Comparison of ENCODE assay signal across 8 cellular contexts in genomic region chr2:47272031-47272864, GRCh38.
DNase-seq lines count a peak whose midpoint lies in the region; ATAC-seq and TF ChIP-seq lines count a peak whose summit lies in the region.

No MANE protein-coding gene starts in this region.

- H3K27me3 ChIP-seq in endodermal cell (ENCODE audit: control insufficient read depth, insufficient read depth, low read length, poor library complexity, severe bottlenecking) = no peaks in the 10 kb centered on the region
- no peaks in the 10 kb centered on the region for H3K27me3 ChIP-seq in mesendoderm (ENCODE audit: insufficient read depth, low read length, poor library complexity)

- H3K9ac ChIP-seq in endodermal cell (ENCODE audit: extremely low read depth, low read length, poor library complexity, severe bottlenecking) (no peak overlapping the region), mesendoderm (ENCODE audit: low read length) (peak overlapping the region; percentile 59)

- H4K8ac ChIP-seq in mesendoderm (ENCODE audit: low read depth, low read length) = no peak overlapping the region

- H3K4me1 Mint-ChIP-seq in endodermal cell = peaks cover 8% of the 10 kb centered on the region

- WGBS in endodermal cell (ENCODE audit: insufficient coverage in 1 of 2, insufficient read length in 1 of 2), 2 experiments = 33 to 52% methylated on average over 10 to 46 of the region's 46 CpGs
- no CpG with 5 or more reads among the region's 46 CpGs for WGBS in mesendoderm (ENCODE audit: extremely low coverage, insufficient coverage, low lambda C conversion rate)

- H3K4me2 ChIP-seq in mesendoderm (ENCODE audit: low read length) = peak overlapping the region; percentile 54

- no peak overlapping the region for H2AK5ac ChIP-seq in mesendoderm (ENCODE audit: low read length)

- no peak overlapping the region for H3K27ac Mint-ChIP-seq in endodermal cell

- no peaks in the 10 kb centered on the region for H3K9me3 ChIP-seq in endodermal cell (ENCODE audit: control insufficient read depth, low read length)

- H3K79me1 ChIP-seq in mesendoderm (ENCODE audit: low read length) = no peaks in the 10 kb centered on the region

- no peak overlapping the region for H2BK15ac ChIP-seq in mesendoderm (replicated peaks; ENCODE audit: low read depth)

- H3K56ac ChIP-seq in mesendoderm (ENCODE audit: low read length) = peak overlapping the region; percentile 89

- TF ChIP-seq CTCF in endodermal cell (conservative IDR thresholded peaks at IDR 0.05) = peak; percentile 99

- H3K36me3 ChIP-seq in endodermal cell (ENCODE audit: control insufficient read depth, insufficient read depth, low read length) (no peaks in the 10 kb centered on the region), mesendoderm (ENCODE audit: control insufficient read depth, insufficient read depth, low read length) (no peaks in the 10 kb centered on the region)

- no peaks in the 10 kb centered on the region for H3K9me3 Mint-ChIP-seq in endodermal cell

- no peak overlapping the region for H3K4ac ChIP-seq in mesendoderm (ENCODE audit: low read depth, low read length)

- H3K27me3 Mint-ChIP-seq in endodermal cell (ENCODE audit: insufficient read depth) = peaks cover 12% of the 10 kb centered on the region

- ATAC-seq in HG03108 (IDR thresholded peaks at IDR 0.05; ENCODE audit: unreplicated experiment) = peak; percentile 80

- H3K4me1 ChIP-seq in endodermal cell (ENCODE audit: control insufficient read depth, insufficient read depth, low read length) (peaks cover 5% of the 10 kb centered on the region), mesendoderm (ENCODE audit: control insufficient read depth, low read depth, low read length) (peaks cover 3% of the 10 kb centered on the region)

- H2BK120ac ChIP-seq in mesendoderm (ENCODE audit: low read depth, low read length) = no peak overlapping the region

- no peaks in the 10 kb centered on the region for H3K79me2 ChIP-seq in mesendoderm (ENCODE audit: control insufficient read depth, insufficient read depth, low read length)

- H2BK5ac ChIP-seq in mesendoderm (ENCODE audit: low read length) = peak overlapping the region; percentile 63

- H3K27ac ChIP-seq in endodermal cell (ENCODE audit: low read depth, low read length) (no peak overlapping the region), mesendoderm (ENCODE audit: low read depth, low read length) (no peak overlapping the region)

- DNase-seq in NCI-H524 (lab: John Stamatoyannopoulos, UW) (peak; percentile 25 to 50), NCI-H524 treated with DMSO at 0.1 percent for 48 hours (lab: John Stamatoyannopoulos, UW) (no peak), NCI-H82 (lab: John Stamatoyannopoulos, UW) (peak; percentile 67), endodermal cell (peak; percentile 92), mesendoderm (no peak)
- peak; percentile 16 to 42 (median 24) for DNase-seq in activated CD8-positive, alpha-beta memory T cell treated with anti-CD3 and anti-CD28 coated beads for 48 hours (ENCODE audit: low read depth in 2 of 3, low spot score in 2 of 3)
- DNase-seq in stimulated activated CD8-positive, alpha-beta memory T cell treated with anti-CD3 and anti-CD28 coated beads, Interleukin-15, amount 100 ng/mL, for 24 hours (ENCODE audit: low read depth) = peak; percentile 53

- no peak overlapping the region for H3K18ac ChIP-seq in mesendoderm (ENCODE audit: low read length)

- no peak overlapping the region for H3K4me3 ChIP-seq in endodermal cell (ENCODE audit: low read length)
- no peak overlapping the region for H3K4me3 ChIP-seq in mesendoderm (ENCODE audit: low read length)

- no peak overlapping the region for H3K23ac ChIP-seq in mesendoderm (ENCODE audit: low read length)

- no peak overlapping the region for H4K5ac ChIP-seq in mesendoderm (ENCODE audit: low read length)

- no peaks in the 10 kb centered on the region for H3K36me3 Mint-ChIP-seq in endodermal cell (ENCODE audit: low read depth)

- peak overlapping the region; percentile 51 for H3K4me3 Mint-ChIP-seq in endodermal cell

Comparison
In these comparisons a context has a peak if more than half of its experiments do, and no peak if none do; other contexts are left out.
1. DNase-seq: peak in NCI-H524 (2 of 2), NCI-H82 (single experiment), activated CD8-positive, alpha-beta memory T cell treated with anti-CD3 and anti-CD28 coated beads for 48 hours (3 of 3), endodermal cell (single experiment) and stimulated activated CD8-positive, alpha-beta memory T cell treated with anti-CD3 and anti-CD28 coated beads, Interleukin-15, amount 100 ng/mL, for 24 hours (single experiment); none in NCI-H524 treated with DMSO at 0.1 percent for 48 hours (single experiment) and mesendoderm (single experiment).